Comparison of ENCODE assay signal across 1 cellular context in genomic region chr16:86428729-86429472, GRCh38.
TF ChIP-seq lines count a peak whose summit lies in the region.

No MANE protein-coding gene starts in this region.

TF ChIP-seq in HepG2, 621 proteins besides CTCF, POLR2A, EP300 and RAD21 (continued from another document):
- TF ChIP-seq ZBTB33 (CRISPR knock-in tag; IDR thresholded peaks at IDR 0.05) (no peak), ZFP36 (IDR thresholded peaks at IDR 0.05; ENCODE audit: borderline replicate concordance, low read depth, low read length, partially characterized antibody) (no peak), KDM3A (CRISPR knock-in tag; IDR thresholded peaks at IDR 0.05; ENCODE audit: low read depth) (no peak), ZNF576 (CRISPR knock-in tag; IDR thresholded peaks at IDR 0.05) (no peak), TBP (CRISPR knock-in tag; IDR thresholded peaks at IDR 0.05) (no peak), ZSCAN12 (CRISPR knock-in tag; IDR thresholded peaks at IDR 0.05) (no peak), RAD51 (IDR thresholded peaks at IDR 0.05; ENCODE audit: borderline replicate concordance) (peak; percentile 29; the same call in 1 of the 2 replicates), JUN (CRISPR knock-in tag; IDR thresholded peaks at IDR 0.05) (no peak), ZNF580 (CRISPR knock-in tag; IDR thresholded peaks at IDR 0.05; ENCODE audit: borderline replicate concordance, low read depth) (no peak), AHR (CRISPR knock-in tag; IDR thresholded peaks at IDR 0.05) (no peak), ZNF7 (CRISPR knock-in tag; IDR thresholded peaks at IDR 0.05) (no peak), MNT (IDR thresholded peaks at IDR 0.05) (0 out of 2 replicates have a peak, but pooled peaks have one; percentile 15), HOXA5 (CRISPR knock-in tag; IDR thresholded peaks at IDR 0.05) (no peak), NFYB (CRISPR knock-in tag; IDR thresholded peaks at IDR 0.05) (peak; percentile 62), NR2F1 (CRISPR knock-in tag; IDR thresholded peaks at IDR 0.05) (no peak), ZNF30 (CRISPR knock-in tag; IDR thresholded peaks at IDR 0.05) (no peak), AGO2 (optimal IDR thresholded peaks at IDR 0.05; ENCODE audit: low read depth, low read length) (no peak), CBX5 (CRISPR knock-in tag; IDR thresholded peaks at IDR 0.05; ENCODE audit: borderline replicate concordance) (no peak), IRX3 (CRISPR knock-in tag; IDR thresholded peaks at IDR 0.05; ENCODE audit: borderline replicate concordance, low read depth) (no peak), ZNF343 (CRISPR knock-in tag; IDR thresholded peaks at IDR 0.05) (no peak)
- TF ChIP-seq, protein P1, sequence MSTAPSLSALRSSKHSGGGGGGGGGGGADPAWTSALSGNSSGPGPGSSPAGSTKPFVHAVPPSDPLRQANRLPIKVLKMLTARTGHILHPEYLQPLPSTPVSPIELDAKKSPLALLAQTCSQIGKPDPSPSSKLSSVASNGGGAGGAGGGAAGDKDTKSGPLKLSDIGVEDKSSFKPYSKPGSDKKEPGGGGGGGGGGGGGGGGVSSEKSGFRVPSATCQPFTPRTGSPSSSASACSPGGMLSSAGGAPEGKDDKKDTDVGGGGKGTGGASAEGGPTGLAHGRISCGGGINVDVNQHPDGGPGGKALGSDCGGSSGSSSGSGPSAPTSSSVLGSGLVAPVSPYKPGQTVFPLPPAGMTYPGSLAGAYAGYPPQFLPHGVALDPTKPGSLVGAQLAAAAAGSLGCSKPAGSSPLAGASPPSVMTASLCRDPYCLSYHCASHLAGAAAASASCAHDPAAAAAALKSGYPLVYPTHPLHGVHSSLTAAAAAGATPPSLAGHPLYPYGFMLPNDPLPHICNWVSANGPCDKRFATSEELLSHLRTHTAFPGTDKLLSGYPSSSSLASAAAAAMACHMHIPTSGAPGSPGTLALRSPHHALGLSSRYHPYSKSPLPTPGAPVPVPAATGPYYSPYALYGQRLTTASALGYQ (CRISPR knock-in tag; IDR thresholded peaks at IDR 0.05): no peak
- TF ChIP-seq, protein P2, sequence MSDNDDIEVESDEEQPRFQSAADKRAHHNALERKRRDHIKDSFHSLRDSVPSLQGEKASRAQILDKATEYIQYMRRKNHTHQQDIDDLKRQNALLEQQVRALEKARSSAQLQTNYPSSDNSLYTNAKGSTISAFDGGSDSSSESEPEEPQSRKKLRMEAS (IDR thresholded peaks at IDR 0.05): no peak
